ENCODE assay signal across 18 cellular contexts in the genomic region with DNA sequence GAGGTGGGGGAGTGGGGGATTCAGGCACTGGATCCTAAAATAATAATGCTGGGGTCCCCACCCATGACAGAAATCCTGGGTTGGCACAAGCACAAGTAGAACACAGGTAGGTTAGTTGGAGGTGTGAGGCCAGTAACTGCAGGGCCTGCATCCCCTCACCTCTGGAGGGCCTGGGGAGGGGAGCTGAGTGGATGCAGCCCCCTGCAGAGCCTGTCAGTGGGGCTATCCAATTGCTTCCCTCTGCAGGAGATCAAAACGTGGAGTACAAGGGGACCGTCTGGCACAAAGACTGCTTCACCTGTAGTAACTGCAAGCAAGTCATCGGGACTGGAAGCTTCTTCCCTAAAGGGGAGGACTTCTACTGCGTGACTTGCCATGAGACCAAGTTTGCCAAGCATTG. TPM values are rescaled to one million over a fixed set of nuclear protein-coding genes. Genes with fewer than 3 reads are reported as not detected.
A peak's percentile ranks its signal among the peaks of the same experiment; 100 is the strongest.
DNase-seq lines count a peak whose midpoint lies in the region; ATAC-seq and TF ChIP-seq lines count a peak whose summit lies in the region.
"Had no signal": no experiment of that assay in that cellular context is flagged by ENCODE, and none has a peak within 500 bp of the region (broad histone marks: within the 10 kb centered on the region; RNA-seq: fewer than 3 reads in every experiment).

No MANE protein-coding gene starts in this region.

- WGBS in esophagus muscularis mucosa, result 31% methylated on average over 4 of the region's 4 CpGs

- DNase-seq in Peyer's patch (no peak), esophagus muscularis mucosa (ENCODE audit: extremely low spot score) (no peak), gastrocnemius medialis (no peak), tibial artery (no peak), mesenteric fat pad (ENCODE audit: low spot score) (no peak), NOMO-1 (lab: John Stamatoyannopoulos, UW; ENCODE audit: unreplicated experiment in 2 of 2) (no peak), left lobe of liver (ENCODE audit: low spot score) (no peak)
- DNase-seq in stimulated activated CD4-positive, alpha-beta T cell treated with anti-CD3 and anti-CD28 coated beads, Interleukin-4, amount 100 ng/mL, for 1 hour, result no peak
- DNase-seq: CD4-positive, CD25-positive, alpha-beta regulatory T cell; EL; GF-D8; Kasumi-1; MG63; NCI-H1417; NCI-H187; NCI-H446 treated with DMSO at 0.1 percent for 48 hours; NCI-H526 treated with DMSO at 0.1 percent for 48 hours; SIG-M5 had no signal

- intact Hi-C loops in esophagus muscularis mucosa (cut with DNase I), result no loop called here
- intact Hi-C loops in gastrocnemius medialis (cut with DNase I; ENCODE audit: low total_unique reads), result no loop called here
- intact Hi-C loops in tibial artery (cut with DNase I; ENCODE audit: low total_unique reads), result loop anchor here (5.0 kb wide), 1 partner anchor 35 kb away; no protein-coding TSS in a partner anchor

- no peaks in the 10 kb centered on the region for H3K27me3 ChIP-seq in Peyer's patch
- H3K27me3 ChIP-seq in esophagus muscularis mucosa, result no peaks in the 10 kb centered on the region
- no peaks in the 10 kb centered on the region for H3K27me3 ChIP-seq in gastrocnemius medialis
- no peaks in the 10 kb centered on the region for H3K27me3 ChIP-seq in tibial artery
- H3K27me3 ChIP-seq: MG63 had no signal

- peaks cover 0 to 4% (median 0%) of the 10 kb centered on the region in 3 donors for H3K36me3 ChIP-seq in Peyer's patch
- H3K36me3 ChIP-seq in esophagus muscularis mucosa, result peaks cover 11 to 48% (median 41%) of the 10 kb centered on the region in 4 donors
- H3K36me3 ChIP-seq in gastrocnemius medialis, result peaks cover 0 to 25% of the 10 kb centered on the region in 2 donors
- peaks cover 21 to 23% (median 22%) of the 10 kb centered on the region in 3 donors for H3K36me3 ChIP-seq in tibial artery
- H3K36me3 ChIP-seq: MG63 had no signal

- H3K4me1 ChIP-seq in Peyer's patch, result peaks cover 0 to 12% (median 0%) of the 10 kb centered on the region in 4 donors
- peaks cover 44 to 76% (median 74%) of the 10 kb centered on the region in 4 donors for H3K4me1 ChIP-seq in esophagus muscularis mucosa
- H3K4me1 ChIP-seq in gastrocnemius medialis, result peaks cover 6 to 39% of the 10 kb centered on the region in 2 donors
- H3K4me1 ChIP-seq in tibial artery, result peaks cover 0 to 96% (median 38%) of the 10 kb centered on the region in 4 donors

- H3K9me3 ChIP-seq in Peyer's patch (no peaks in the 10 kb centered on the region), esophagus muscularis mucosa (no peaks in the 10 kb centered on the region), gastrocnemius medialis (no peaks in the 10 kb centered on the region), tibial artery (no peaks in the 10 kb centered on the region)
- H3K9me3 ChIP-seq: MG63 had no signal

- TF ChIP-seq POLR2A in Peyer's patch (IDR thresholded peaks at IDR 0.05) (no peak), esophagus muscularis mucosa (IDR thresholded peaks at IDR 0.05; ENCODE audit: low read depth) (no peak), gastrocnemius medialis (IDR thresholded peaks at IDR 0.05) (no peak)

- TF ChIP-seq EP300 in esophagus muscularis mucosa (IDR thresholded peaks at IDR 0.05), result no peak

- ATAC-seq in gastrocnemius medialis, result no peak
- no peak for ATAC-seq in left lobe of liver

- H3K4me3 ChIP-seq in Peyer's patch (peak overlapping the region in 1 of 4 donors; percentile 16), esophagus muscularis mucosa (peak overlapping the region; percentile 2 to 55 (median 52)), gastrocnemius medialis (no peak overlapping the region), tibial artery (no peak overlapping the region)
- H3K4me3 ChIP-seq: MG63 had no signal

- H3K27ac ChIP-seq in Peyer's patch (peak overlapping the region in 3 of 4 donors; percentile 17 to 75 (median 58)), esophagus muscularis mucosa (replicated peaks in 1 of 4) (peak overlapping the region; percentile 86 to 99 (median 96)), gastrocnemius medialis (peak overlapping the region in 3 of 4 donors; percentile 84 to 92 (median 84)), tibial artery (peak overlapping the region; percentile 78 to 81)

- in situ Hi-C loops in gastrocnemius medialis (cut with MboI; ENCODE audit: low sequenced_read_pairs in 4 of 4), result loop anchor here in 1 of 4 donors (5.0 kb wide), 1 partner anchor 35 kb away; no protein-coding TSS in a partner anchor

- TF ChIP-seq CTCF in Peyer's patch (IDR thresholded peaks at IDR 0.05) (no peak), esophagus muscularis mucosa (IDR thresholded peaks at IDR 0.05) (no peak), gastrocnemius medialis (IDR thresholded peaks at IDR 0.05 in 4 of 5, conservative IDR thresholded peaks at IDR 0.05 in 1 of 5) (no peak), tibial artery (IDR thresholded peaks at IDR 0.05) (no peak)

RNA-seq across cellular contexts. Expression of gene MAP7D3, which starts 43.7 kb away (rescaled TPM):
- total RNA-seq in Peyer's patch (10 to 100 TPM in 1 of 4 donors, 1 to 10 TPM in 3; 1.6 to 18.2 (median 4.7) TPM), esophagus muscularis mucosa (10 to 100 TPM; 14.5 to 21.2 (median 17.1) TPM), gastrocnemius medialis (10 to 100 TPM; 10.5 to 26.1 (median 13.9) TPM), mesenteric fat pad (30.0 TPM), left lobe of liver (2.8 TPM)

Comparison
In these comparisons a context has a peak if more than half of its experiments do, and no peak if none do; other contexts are left out.
1. H3K4me3 ChIP-seq: peak in esophagus muscularis mucosa (4 of 4); none in gastrocnemius medialis (0 of 4) and tibial artery (0 of 2).
2. Peak in every context shown above with its lines, with median percentiles within 50 percentile points of each other: H3K27ac ChIP-seq.